Comparison of ENCODE assay signal across 18 cellular contexts in genomic region chr18:26181343-26181826, GRCh38. TPM values are rescaled to one million over a fixed set of nuclear protein-coding genes. Genes with fewer than 3 reads are reported as not detected.
DNase-seq lines count a peak whose midpoint lies in the region; ATAC-seq and TF ChIP-seq lines count a peak whose summit lies in the region.
"Had no signal": no experiment of that assay in that cellular context is flagged by ENCODE, and none has a peak within 500 bp of the region (broad histone marks: within the 10 kb centered on the region; RNA-seq: fewer than 3 reads in every experiment).

No MANE protein-coding gene starts in this region.

- DNase-seq in RPMI8226 (peak; percentile 87), right atrium auricular region (ENCODE audit: low spot score) (no peak)
- DNase-seq in activated CD4-positive, CD25-positive, alpha-beta regulatory T cell (lab: John Stamatoyannopoulos, UW): no peak
- no peak for DNase-seq in activated CD4-positive, alpha-beta T cell treated with anti-CD3 and anti-CD28 coated beads for 48 hours
- DNase-seq: activated CD4-positive, alpha-beta T cell treated with anti-CD3 and anti-CD28 coated beads for 1 hour; activated T-cell treated with anti-CD3 and anti-CD28 coated beads, Interleukin-2, amount 50 U/mL, for 72 hours; anterior cingulate cortex; dermis blood vessel endothelial cell; HFFc6; mucosa of descending colon; NCI-H2029 had no signal

- H3K9me3 ChIP-seq in right atrium auricular region: no peaks in the 10 kb centered on the region
- H3K9me3 ChIP-seq: mucosa of descending colon had no signal

- H3K4me3 ChIP-seq in right atrium auricular region: no peak overlapping the region
- H3K4me3 ChIP-seq: K562, mucosa of descending colon had no signal

- TF ChIP-seq CTCF in right atrium auricular region (IDR thresholded peaks at IDR 0.05): no peak

- H3K27ac ChIP-seq in right atrium auricular region: no peak overlapping the region
- H3K27ac ChIP-seq: parathyroid adenoma had no signal

- no peaks in the 10 kb centered on the region for H3K27me3 ChIP-seq in right atrium auricular region

- no peaks in the 10 kb centered on the region for H3K4me1 ChIP-seq in right atrium auricular region
- H3K4me1 ChIP-seq: parathyroid adenoma had no signal

- no peaks in the 10 kb centered on the region for H3K36me3 ChIP-seq in right atrium auricular region

- ATAC-seq in GM18867 (IDR thresholded peaks at IDR 0.05; ENCODE audit: unreplicated experiment) (peak; percentile 78), GM21528 (IDR thresholded peaks at IDR 0.05; ENCODE audit: low FRiP score, unreplicated experiment) (peak; percentile 57), HG03095 (IDR thresholded peaks at IDR 0.05; ENCODE audit: unreplicated experiment) (peak; percentile 46), HG03175 (IDR thresholded peaks at IDR 0.05; ENCODE audit: unreplicated experiment) (no peak)
- ATAC-seq: activated T-cell treated with anti-CD3 and anti-CD28 coated beads, Interleukin-2, amount 50 U/mL, for 72 hours; K562; mucosa of descending colon had no signal

RNA-seq across cellular contexts. Expression of gene TAF4B, which starts 44.9 kb away (rescaled TPM):
- 1 to 10 TPM; 2.4 to 3.1 TPM for total RNA-seq in right atrium auricular region

RNA-seq across cellular contexts. Expression of gene PSMA8, which starts 47.7 kb away (rescaled TPM):
- not detected for total RNA-seq in right atrium auricular region
- total RNA-seq: Daoy, dermis blood vessel endothelial cell, HFFc6, K562, mucosa of descending colon had no signal
